Comparison of ENCODE assay signal across 15 cellular contexts in genomic region chr7:47950714-47951113, GRCh38. TPM values are rescaled to one million over a fixed set of nuclear protein-coding genes. Genes with fewer than 3 reads are reported as not detected.
A peak's percentile ranks its signal among the peaks of the same experiment; 100 is the strongest.
DNase-seq lines count a peak whose midpoint lies in the region; TF ChIP-seq lines count a peak whose summit lies in the region.
"Had no signal": no experiment of that assay in that cellular context is flagged by ENCODE, and none has a peak within 500 bp of the region (broad histone marks: within the 10 kb centered on the region; RNA-seq: fewer than 3 reads in every experiment).

No MANE protein-coding gene starts in this region.

- H3K9me3 ChIP-seq in breast epithelium (no peaks in the 10 kb centered on the region), iPS-20b (ENCODE audit: insufficient read depth, low read depth, low read length) (no peaks in the 10 kb centered on the region)
- H3K9me3 ChIP-seq: tibial nerve had no signal

- H3K27ac ChIP-seq in breast epithelium (no peak overlapping the region), iPS-20b (ENCODE audit: low read length) (no peak overlapping the region)

- H3K9ac ChIP-seq in iPS-20b (ENCODE audit: low read depth, low read length), result peak overlapping the region; percentile 14; the same call in 1 of the 2 replicates

- H3K36me3 ChIP-seq in breast epithelium (no peaks in the 10 kb centered on the region), iPS-20b (ENCODE audit: insufficient read depth, low read depth, low read length) (peaks cover 12% of the 10 kb centered on the region)

- no peaks in the 10 kb centered on the region for H3K27me3 ChIP-seq in breast epithelium
- no peaks in the 10 kb centered on the region for H3K27me3 ChIP-seq in iPS-20b (ENCODE audit: insufficient read depth, low read length)
- H3K27me3 ChIP-seq: tibial nerve had no signal

- peak; percentile 31 for DNase-seq in LoVo (ENCODE audit: low spot score)
- peak; percentile 39 to 61 for DNase-seq in breast epithelium (ENCODE audit: low spot score in 2 of 2)
- DNase-seq in pulmonary artery endothelial cell (ENCODE audit: low read depth, low spot score), result peak; percentile 84
- no peak for DNase-seq in NCI-H2107 (lab: John Stamatoyannopoulos, UW)
- no peak for DNase-seq in EL
- DNase-seq in C1 segment of cervical spinal cord (lab: John Stamatoyannopoulos, UW), result no peak
- no peak for DNase-seq in NCI-H774 (lab: John Stamatoyannopoulos, UW)
- DNase-seq: activated CD4-positive, alpha-beta T cell treated with anti-CD3 and anti-CD28 coated beads for 36 hours; activated T-cell treated with anti-CD3 and anti-CD28 coated beads, Interleukin-2, amount 50 U/mL, for 24 hours; cerebellar nuclear complex; DMS79 treated with DMSO at 0.1 percent for 48 hours; NCI-H1048; NCI-H446 treated with DMSO at 0.1 percent for 48 hours had no signal

- H3K4me3 ChIP-seq in breast epithelium (no peak overlapping the region), iPS-20b (ENCODE audit: low read length) (no peak overlapping the region)
- H3K4me3 ChIP-seq: tibial nerve had no signal

- no peak for TF ChIP-seq POLR2A in breast epithelium (IDR thresholded peaks at IDR 0.05)

- no peaks in the 10 kb centered on the region for H3K4me1 ChIP-seq in breast epithelium
- peaks cover 13% of the 10 kb centered on the region; the same call in 1 of the 2 replicates for H3K4me1 ChIP-seq in iPS-20b (ENCODE audit: insufficient read depth, low read length)

- no peak for TF ChIP-seq CTCF in breast epithelium (IDR thresholded peaks at IDR 0.05)

- intact Hi-C loops in breast epithelium (cut with DNase I; ENCODE audit: low total_unique reads), result no loop called here

RNA-seq across cellular contexts. Expression of gene PKD1L1, which starts 2.4 kb away (rescaled TPM):
- under 1 TPM; 0.32 to 0.44 (median 0.33) TPM for total RNA-seq in breast epithelium
- total RNA-seq in pulmonary artery endothelial cell, result 1.1 and 2.1 TPM in 2 replicates

RNA-seq across cellular contexts. Expression of gene HUS1, which starts 28.7 kb away (rescaled TPM):
- 10 to 100 TPM; 26.5 to 46.2 (median 31.5) TPM for total RNA-seq in breast epithelium
- total RNA-seq in pulmonary artery endothelial cell, result 19.2 and 28.5 TPM in 2 replicates

Comparison
In these comparisons a context has a peak if more than half of its experiments do, and no peak if none do; other contexts are left out.
1. DNase-seq: peak in LoVo (single experiment), breast epithelium (2 of 2) and pulmonary artery endothelial cell (single experiment); none in NCI-H2107 (single experiment), EL (single experiment), C1 segment of cervical spinal cord (0 of 14) and NCI-H774 (single experiment).